Comparison of ENCODE assay signal across 10 cellular contexts in genomic region chr1:63693956-63694607, GRCh38.
DNase-seq lines count a peak whose midpoint lies in the region; ATAC-seq and TF ChIP-seq lines count a peak whose summit lies in the region.
"Had no signal": no experiment of that assay in that cellular context is flagged by ENCODE, and none has a peak within 500 bp of the region (broad histone marks: within the 10 kb centered on the region; RNA-seq: fewer than 3 reads in every experiment).

No MANE protein-coding gene starts in this region.

- peak overlapping the region; percentile 61 for H3K4me2 ChIP-seq in KMS-11

- H3K9me3 ChIP-seq in tibial nerve, result no peaks in the 10 kb centered on the region
- H3K9me3 ChIP-seq: prostate gland had no signal

- peak; percentile 64 for ATAC-seq in GM21619 (IDR thresholded peaks at IDR 0.05; ENCODE audit: unreplicated experiment)
- ATAC-seq: HCT116 had no signal

- H3K9ac ChIP-seq in KMS-11, result peak overlapping the region; percentile 3; the same call in 1 of the 2 replicates

- H3K27ac ChIP-seq in KMS-11 (peak overlapping the region; percentile 57), tibial nerve (no peak overlapping the region)
- H3K27ac ChIP-seq: prostate gland had no signal

- H3K4me3 Mint-ChIP-seq in endothelial cell (ENCODE audit: unreplicated experiment), result no peak overlapping the region

- no peak overlapping the region for H3K27ac Mint-ChIP-seq in endothelial cell (ENCODE audit: unreplicated experiment)

- TF ChIP-seq POLR2A in tibial nerve (IDR thresholded peaks at IDR 0.05), result no peak

- H3K9me3 Mint-ChIP-seq in endothelial cell (ENCODE audit: unreplicated experiment), result no peaks in the 10 kb centered on the region

- peak; percentile 30 for DNase-seq in ELR (ENCODE audit: low read depth)
- DNase-seq in fibroblast of gingiva (ENCODE audit: low read depth), result peak; percentile 49
- DNase-seq in tibial nerve (ENCODE audit: low spot score in 2 of 2), result no peak
- DNase-seq in endothelial cell (ENCODE audit: low spot score), result no peak
- no peak for DNase-seq in AML-193 (lab: John Stamatoyannopoulos, UW)
- no peak for DNase-seq in NCI-H82 treated with DMSO at 0.1 percent for 48 hours (lab: John Stamatoyannopoulos, UW; ENCODE audit: unreplicated experiment)

- H3K36me3 ChIP-seq in KMS-11 (ENCODE audit: insufficient read depth), result no peaks in the 10 kb centered on the region
- H3K36me3 ChIP-seq in tibial nerve, result no peaks in the 10 kb centered on the region
- H3K36me3 ChIP-seq: prostate gland had no signal

- H3K4me1 Mint-ChIP-seq in endothelial cell (ENCODE audit: unreplicated experiment), result peaks cover 5% of the 10 kb centered on the region

- TF ChIP-seq CTCF in KMS-11 (conservative IDR thresholded peaks at IDR 0.05; ENCODE audit: low read depth, low read length) (no peak), tibial nerve (IDR thresholded peaks at IDR 0.05) (no peak), endothelial cell (IDR thresholded peaks at IDR 0.05; ENCODE audit: unreplicated experiment) (no peak)

- no peaks in the 10 kb centered on the region for H3K36me3 Mint-ChIP-seq in endothelial cell (ENCODE audit: low read depth, unreplicated experiment)

- 66 to 88% methylated on average over 2 of the region's 2 CpGs for WGBS in tibial nerve, 2 donors

- H3K79me2 ChIP-seq in KMS-11 (ENCODE audit: insufficient read depth, low read depth), result no peaks in the 10 kb centered on the region

- H4K20me1 ChIP-seq in KMS-11 (ENCODE audit: insufficient read depth), result no peaks in the 10 kb centered on the region

- H3K4me3 ChIP-seq in KMS-11 (IDR thresholded peaks at IDR 0.05; ENCODE audit: insufficient read depth, low read depth, low read length) (no peak overlapping the region), tibial nerve (no peak overlapping the region)
- H3K4me3 ChIP-seq: prostate gland had no signal

- no peak for TF ChIP-seq EP300 in tibial nerve (IDR thresholded peaks at IDR 0.05)

- peaks cover 57% of the 10 kb centered on the region for H3K4me1 ChIP-seq in KMS-11 (ENCODE audit: low read depth, poor library complexity, severe bottlenecking)
- H3K4me1 ChIP-seq in tibial nerve, result peaks cover 0 to 17% (median 3%) of the 10 kb centered on the region in 4 donors
- H3K4me1 ChIP-seq: prostate gland had no signal

- H3K27me3 Mint-ChIP-seq in endothelial cell (ENCODE audit: unreplicated experiment), result peaks cover 4% of the 10 kb centered on the region

- no peaks in the 10 kb centered on the region for H3K27me3 ChIP-seq in KMS-11 (ENCODE audit: insufficient read depth, low read depth)
- H3K27me3 ChIP-seq in tibial nerve, result no peaks in the 10 kb centered on the region

- H2AFZ ChIP-seq in KMS-11 (ENCODE audit: low read depth), result peak overlapping the region; percentile 43; the same call in 1 of the 2 replicates

Comparison
In these comparisons a context has a peak if more than half of its experiments do, and no peak if none do; other contexts are left out.
1. DNase-seq: peak in ELR (single experiment) and fibroblast of gingiva (single experiment); none in tibial nerve (0 of 2), endothelial cell (single experiment), AML-193 (0 of 2) and NCI-H82 treated with DMSO at 0.1 percent for 48 hours (single experiment).